Comparison of ENCODE assay signal across 12 cellular contexts in genomic region chr7:20352573-20353304, GRCh38. TPM values are rescaled to one million over a fixed set of nuclear protein-coding genes. Genes with fewer than 3 reads are reported as not detected.
A peak's percentile ranks its signal among the peaks of the same experiment; 100 is the strongest.
DNase-seq lines count a peak whose midpoint lies in the region; ATAC-seq and TF ChIP-seq lines count a peak whose summit lies in the region.
"Had no signal": no experiment of that assay in that cellular context is flagged by ENCODE, and none has a peak within 500 bp of the region (broad histone marks: within the 10 kb centered on the region; RNA-seq: fewer than 3 reads in every experiment).

No MANE protein-coding gene starts in this region.

- H3K36me3 ChIP-seq in GM23248 (ENCODE audit: low read depth), result no peaks in the 10 kb centered on the region
- no peaks in the 10 kb centered on the region; the same call in 1 of the 2 replicates for H3K36me3 ChIP-seq in RWPE2 (ENCODE audit: low read depth)
- H3K36me3 ChIP-seq in aorta (ENCODE audit: control insufficient read depth in 1 of 2, insufficient read depth in 2 of 2, low read length in 1 of 2), result no peaks in the 10 kb centered on the region
- H3K36me3 ChIP-seq: esophagus muscularis mucosa had no signal

- in situ Hi-C loops in GM23248 (cut with MboI), result no loop called here

- 70 to 72% methylated on average over 4 of the region's 4 CpGs for WGBS in GM23248 (ENCODE audit: low coverage in 1 of 2, low lambda C conversion rate in 2 of 2, missing lambda C conversion rate in 2 of 2), 2 experiments
- WGBS in aorta, 2 donors, result 96 to 98% methylated on average over 4 of the region's 4 CpGs

- H3K27me3 ChIP-seq in GM23248 (replicated peaks; ENCODE audit: insufficient read depth) (no peaks in the 10 kb centered on the region), RWPE2 (ENCODE audit: insufficient read depth, poor library complexity, severe bottlenecking) (no peaks in the 10 kb centered on the region), aorta (ENCODE audit: control insufficient read depth in 1 of 2, insufficient read depth in 2 of 2, low read length in 1 of 2) (no peaks in the 10 kb centered on the region)
- H3K27me3 ChIP-seq: esophagus muscularis mucosa had no signal

- H3K4me3 ChIP-seq in GM23248, result no peak overlapping the region
- no peak overlapping the region for H3K4me3 ChIP-seq in RWPE2 (ENCODE audit: severe bottlenecking)
- no peak overlapping the region for H3K4me3 ChIP-seq in fibroblast of mammary gland (ENCODE audit: control insufficient read depth, low read depth, low read length)
- no peak overlapping the region for H3K4me3 ChIP-seq in aorta (ENCODE audit: low read length in 2 of 2)
- H3K4me3 ChIP-seq: esophagus muscularis mucosa had no signal

- no peaks in the 10 kb centered on the region for H4K20me1 ChIP-seq in GM23248 (ENCODE audit: insufficient read depth)

- H3K9ac ChIP-seq in GM23248, result no peak overlapping the region

- TF ChIP-seq CTCF in RWPE2 (IDR thresholded peaks at IDR 0.05; ENCODE audit: poor library complexity, severe bottlenecking) (peak; percentile 5), fibroblast of mammary gland (conservative IDR thresholded peaks at IDR 0.05; ENCODE audit: control insufficient read depth, insufficient read depth, low read depth, low read length) (no peak)

- no peak overlapping the region for H2AFZ ChIP-seq in GM23248

- H3K36me3 Mint-ChIP-seq in stimulated activated naive B cell treated with anti-CD40 and anti-IgM and Interleukin-4, amounts not matched to agents 10 μg/mL and 1 μg/mL and 100 μg/mL, for 72 hours, result no peaks in the 10 kb centered on the region
- H3K36me3 Mint-ChIP-seq: activated naive CD4-positive, alpha-beta T cell treated with anti-CD3 and anti-CD28 coated beads, Interleukin-2, amount 50 U/mL, for 24 hours had no signal

- H3K79me2 ChIP-seq in GM23248 (ENCODE audit: insufficient read depth), result no peaks in the 10 kb centered on the region

- H3K4me3 Mint-ChIP-seq in stimulated activated naive B cell treated with anti-CD40 and anti-IgM and Interleukin-4, amounts not matched to agents 10 μg/mL and 1 μg/mL and 100 μg/mL, for 72 hours, result no peak overlapping the region
- H3K4me3 Mint-ChIP-seq: activated B cell treated with CpG ODN at 0.5 μM for 24 hours; activated naive CD4-positive, alpha-beta T cell treated with anti-CD3 and anti-CD28 coated beads, Interleukin-2, amount 50 U/mL, for 24 hours had no signal

- intact Hi-C loops in head of caudate nucleus (cut with DNase I) (no loop called here), aorta (cut with DNase I) (no loop called here)

- no peak overlapping the region for H3K27ac Mint-ChIP-seq in stimulated activated naive B cell treated with anti-CD40 and anti-IgM and Interleukin-4, amounts not matched to agents 10 μg/mL and 1 μg/mL and 100 μg/mL, for 72 hours
- H3K27ac Mint-ChIP-seq: activated B cell treated with CpG ODN at 0.5 μM for 24 hours; activated naive CD4-positive, alpha-beta T cell treated with anti-CD3 and anti-CD28 coated beads, Interleukin-2, amount 50 U/mL, for 24 hours had no signal

- H3K4me2 ChIP-seq in GM23248 (ENCODE audit: unreplicated experiment), result peak overlapping the region; percentile 64

- peaks cover 28% of the 10 kb centered on the region for H3K4me1 ChIP-seq in GM23248 (ENCODE audit: insufficient read depth)
- H3K4me1 ChIP-seq in RWPE2 (ENCODE audit: insufficient read depth, poor library complexity, severe bottlenecking), result peaks cover 37% of the 10 kb centered on the region
- no peaks in the 10 kb centered on the region for H3K4me1 ChIP-seq in aorta (ENCODE audit: control insufficient read depth in 1 of 2, insufficient read depth in 2 of 2, low read length in 2 of 2)

- ATAC-seq in RWPE2 (ENCODE audit: low read depth), result peak; percentile 94
- no peak for ATAC-seq in stimulated activated naive B cell treated with anti-CD40 and anti-IgM and Interleukin-4, amounts not matched to agents 10 μg/mL and 1 μg/mL and 100 μg/mL, for 72 hours (replicated peaks)
- ATAC-seq in aorta (ENCODE audit: low FRiP score), result no peak

- H3K9me3 Mint-ChIP-seq in stimulated activated naive B cell treated with anti-CD40 and anti-IgM and Interleukin-4, amounts not matched to agents 10 μg/mL and 1 μg/mL and 100 μg/mL, for 72 hours, result no peaks in the 10 kb centered on the region
- H3K9me3 Mint-ChIP-seq: activated B cell treated with CpG ODN at 0.5 μM for 24 hours; activated naive CD4-positive, alpha-beta T cell treated with anti-CD3 and anti-CD28 coated beads, Interleukin-2, amount 50 U/mL, for 24 hours had no signal

- no peaks in the 10 kb centered on the region for H3K9me2 ChIP-seq in GM23248 (ENCODE audit: insufficient read depth)

- H3K9me3 ChIP-seq in GM23248 (ENCODE audit: low read depth), result no peaks in the 10 kb centered on the region
- H3K9me3 ChIP-seq in RWPE2 (ENCODE audit: severe bottlenecking), result no peaks in the 10 kb centered on the region
- H3K9me3 ChIP-seq in aorta (ENCODE audit: control insufficient read depth, low read length), result no peaks in the 10 kb centered on the region
- H3K9me3 ChIP-seq: esophagus muscularis mucosa had no signal

- H3K27ac ChIP-seq in GM23248 (peak overlapping the region; percentile 53), RWPE2 (ENCODE audit: poor library complexity, severe bottlenecking) (peak overlapping the region; percentile 99), aorta (ENCODE audit: low read depth in 1 of 2, low read length in 2 of 2) (no peak overlapping the region)

- peak; percentile 69 for DNase-seq in GM23248
- DNase-seq in RWPE2 (ENCODE audit: low spot score), result peak; percentile 82
- DNase-seq in fibroblast of mammary gland (ENCODE audit: low read depth), result peak; percentile 71
- DNase-seq in renal cortical epithelial cell (ENCODE audit: low read depth), result peak; percentile 98
- no peak for DNase-seq in NCI-H1436 treated with DMSO at 0.1 percent for 48 hours (lab: John Stamatoyannopoulos, UW)
- DNase-seq in stimulated activated naive B cell treated with anti-CD40 and anti-IgM and Interleukin-4, amounts not matched to agents 10 μg/mL and 1 μg/mL and 100 μg/mL, for 72 hours, result no peak
- no peak for DNase-seq in head of caudate nucleus
- DNase-seq in aorta, result no peak
- DNase-seq: activated B cell treated with CpG ODN at 0.5 μM for 24 hours, H7 had no signal

- peaks cover 29% of the 10 kb centered on the region; the same call in 1 of the 2 replicates for H3F3A ChIP-seq in GM23248 (ENCODE audit: insufficient read depth)

- peaks cover 0 to 7% of the 10 kb centered on the region in 2 donors for H3K27me3 Mint-ChIP-seq in stimulated activated naive B cell treated with anti-CD40 and anti-IgM and Interleukin-4, amounts not matched to agents 10 μg/mL and 1 μg/mL and 100 μg/mL, for 72 hours
- H3K27me3 Mint-ChIP-seq: activated B cell treated with CpG ODN at 0.5 μM for 24 hours; activated naive CD4-positive, alpha-beta T cell treated with anti-CD3 and anti-CD28 coated beads, Interleukin-2, amount 50 U/mL, for 24 hours had no signal

- H3K4me1 Mint-ChIP-seq in stimulated activated naive B cell treated with anti-CD40 and anti-IgM and Interleukin-4, amounts not matched to agents 10 μg/mL and 1 μg/mL and 100 μg/mL, for 72 hours, result no peaks in the 10 kb centered on the region
- H3K4me1 Mint-ChIP-seq: activated B cell treated with CpG ODN at 0.5 μM for 24 hours; activated naive CD4-positive, alpha-beta T cell treated with anti-CD3 and anti-CD28 coated beads, Interleukin-2, amount 50 U/mL, for 24 hours had no signal

RNA-seq across cellular contexts. Expression of gene ITGB8, which starts 22.0 kb away (rescaled TPM):
- total RNA-seq in GM23248 (2014; rRNA removed; shearing (Covaris generic)), result 9.9 and 11.9 TPM in 2 replicates
- polyA plus RNA-seq in GM23248 (2016; fragmentation: Nextera tagmentation; extraction: Ambion mirVana) (3.3 and 3.4 TPM in 2 replicates), aorta (1 to 10 TPM in 1 of 2 donors, under 1 TPM in 1; 0.63 to 1.1 TPM)
- total RNA-seq in renal cortical epithelial cell (257 and 399 TPM in 2 replicates), aorta (10 to 100 TPM; 12.0 to 24.7 TPM)

Comparison
In these comparisons a context has a peak if more than half of its experiments do, and no peak if none do; other contexts are left out.
1. DNase-seq: peak in GM23248 (single experiment), RWPE2 (single experiment), fibroblast of mammary gland (single experiment) and renal cortical epithelial cell (single experiment); none in NCI-H1436 treated with DMSO at 0.1 percent for 48 hours (single experiment), stimulated activated naive B cell treated with anti-CD40 and anti-IgM and Interleukin-4, amounts not matched to agents 10 μg/mL and 1 μg/mL and 100 μg/mL, for 72 hours (single experiment), head of caudate nucleus (0 of 42) and aorta (0 of 2).
2. H3K27ac ChIP-seq: peak in GM23248 (single experiment) and RWPE2 (single experiment); none in aorta (0 of 2).
3. RNA of gene ITGB8, which starts 22.0 kb away (total RNA-seq): 257 to 399 TPM in renal cortical epithelial cell; 12.0 to 24.7 TPM in aorta and 9.9 to 11.9 TPM in GM23248; every median in the first group is over 10 times any median in the second.